ENCODE assay signal across 29 cellular contexts in genomic region chr11:75894036-75894585, GRCh38.
DNase-seq lines count a peak whose midpoint lies in the region; ATAC-seq, FAIRE-seq and TF ChIP-seq lines count a peak whose summit lies in the region.
"Had no signal": no experiment of that assay in that cellular context is flagged by ENCODE, and none has a peak within 500 bp of the region (broad histone marks: within the 10 kb centered on the region; RNA-seq: fewer than 3 reads in every experiment).

No MANE protein-coding gene starts in this region.

- H3K36me3 Mint-ChIP-seq in dendritic cell treated with granulocyte-macrophage colony-stimulating factor and Interleukin-4, amounts not matched to agents 40 ng/mL and 50 ng/mL, for 4 days (ENCODE audit: low read depth): peaks cover 59% of the 10 kb centered on the region
- peaks cover 3 to 26% (median 6%) of the 10 kb centered on the region in 5 donors for H3K36me3 Mint-ChIP-seq in naive thymus-derived CD4-positive, alpha-beta T cell
- H3K36me3 Mint-ChIP-seq: natural killer cell had no signal

- H3K27ac ChIP-seq in HepG2 (ENCODE audit: extremely low read length, insufficient read depth, low read length): no peak overlapping the region
- no peak overlapping the region for H3K27ac ChIP-seq in naive thymus-derived CD4-positive, alpha-beta T cell (ENCODE audit: low read depth, low read length)
- H3K27ac ChIP-seq: cardiac muscle cell, gastroesophageal sphincter, GM23248, lower lobe of right lung, RWPE1, testis had no signal

- peaks cover 11 to 13% of the 10 kb centered on the region in 2 experiments; a peak in 4 of 5 replicates for H3K36me3 ChIP-seq in HepG2 (replicated peaks in 1 of 2; ENCODE audit: control insufficient read depth in 1 of 2, insufficient read depth in 2 of 2, low read length in 2 of 2)
- peaks cover 0 to 13% (median 4%) of the 10 kb centered on the region in 3 experiments for H3K36me3 ChIP-seq in naive thymus-derived CD4-positive, alpha-beta T cell (ENCODE audit: control insufficient read depth in 2 of 3, insufficient read depth in 3 of 3, low read length in 3 of 3)
- H3K36me3 ChIP-seq: cardiac muscle cell had no signal

- peak overlapping the region; percentile 61 for H3K27ac Mint-ChIP-seq in dendritic cell treated with granulocyte-macrophage colony-stimulating factor and Interleukin-4, amounts not matched to agents 40 ng/mL and 50 ng/mL, for 4 days
- peak overlapping the region in 1 of 9 donors; percentile 8 for H3K27ac Mint-ChIP-seq in naive thymus-derived CD4-positive, alpha-beta T cell
- H3K27ac Mint-ChIP-seq: CD4-positive, alpha-beta T cell; natural killer cell had no signal

- TF ChIP-seq EP300 in HepG2 (IDR thresholded peaks at IDR 0.05; ENCODE audit: low read depth in 2 of 2, low read length in 2 of 2) (no peak), HepG2 (CRISPR knock-in tag; IDR thresholded peaks at IDR 0.05; ENCODE audit: borderline replicate concordance) (no peak)

- no peaks in the 10 kb centered on the region for H3K9me3 Mint-ChIP-seq in dendritic cell treated with granulocyte-macrophage colony-stimulating factor and Interleukin-4, amounts not matched to agents 40 ng/mL and 50 ng/mL, for 4 days
- no peaks in the 10 kb centered on the region for H3K9me3 Mint-ChIP-seq in naive thymus-derived CD4-positive, alpha-beta T cell
- H3K9me3 Mint-ChIP-seq: CD4-positive, alpha-beta T cell; natural killer cell had no signal

- H3K79me2 ChIP-seq in HepG2 (ENCODE audit: insufficient read depth, low read length): no peaks in the 10 kb centered on the region

- TF ChIP-seq RAD21 in HepG2 (CRISPR knock-in tag; IDR thresholded peaks at IDR 0.05): no peak

- ATAC-seq in activated CD4-positive, CD25-positive, alpha-beta regulatory T cell treated with anti-CD3 and anti-CD28 coated beads, Interleukin-2, amount 50 U/mL, for 24 hours: peak; percentile 61 to 64
- no peak for ATAC-seq in HepG2
- no peak for ATAC-seq in naive thymus-derived CD4-positive, alpha-beta T cell
- ATAC-seq: gastroesophageal sphincter, lower lobe of right lung, natural killer cell had no signal

- H3K4me3 Mint-ChIP-seq in dendritic cell treated with granulocyte-macrophage colony-stimulating factor and Interleukin-4, amounts not matched to agents 40 ng/mL and 50 ng/mL, for 4 days: no peak overlapping the region
- H3K4me3 Mint-ChIP-seq in naive thymus-derived CD4-positive, alpha-beta T cell: no peak overlapping the region
- H3K4me3 Mint-ChIP-seq: CD4-positive, alpha-beta T cell; natural killer cell had no signal

- no peak for TF ChIP-seq POLR2A in HepG2 (IDR thresholded peaks at IDR 0.05; ENCODE audit: insufficient read depth in 1 of 2, low read depth in 2 of 2, low read length in 2 of 2)

- POLR2A ChIA-PET in HepG2 (lab: Yijun Ruan, JAX): no interaction called here
- POLR2A ChIA-PET in naive thymus-derived CD4-positive, alpha-beta T cell (lab: Charles Lee): no interaction called here

- no peak for FAIRE-seq in HepG2 (lab: Jason Lieb, UNC)
- FAIRE-seq: A204.1, astrocyte, colon, D721Med had no signal

- CTCF ChIA-PET in HepG2 (lab: Yijun Ruan, JAX; ENCODE audit: low intra/inter-chr PET ratio, low total read pairs): no interaction called here
- CTCF ChIA-PET in naive thymus-derived CD4-positive, alpha-beta T cell (lab: Charles Lee): interaction anchor here (0.6 to 1.5 kb wide), 4 partner anchors 8 to 425 kb away, joined by 3 read pairs; no protein-coding TSS in a partner anchor

- no peaks in the 10 kb centered on the region for H3K27me3 ChIP-seq in HepG2 (ENCODE audit: control insufficient read depth in 1 of 2, insufficient read depth in 2 of 2, low read length in 2 of 2)
- no peaks in the 10 kb centered on the region for H3K27me3 ChIP-seq in naive thymus-derived CD4-positive, alpha-beta T cell (ENCODE audit: control insufficient read depth in 2 of 2, insufficient read depth in 2 of 2, low read length in 2 of 2)
- H3K27me3 ChIP-seq: cardiac muscle cell, gastroesophageal sphincter, testis had no signal

- no peak for TF ChIP-seq CTCF in HepG2 (CRISPR knock-in tag; IDR thresholded peaks at IDR 0.05)

- intact Hi-C loops in dendritic cell treated with granulocyte-macrophage colony-stimulating factor and Interleukin-4, amounts not matched to agents 40 ng/mL and 50 ng/mL, for 4 days (cut with micrococcal nuclease): loop anchor here (10.0 kb wide), 1 partner anchor 421 kb away; no protein-coding TSS in a partner anchor
- intact Hi-C loops in HepG2 (cut with micrococcal nuclease; ENCODE audit: unreplicated experiment): loop anchor here (10.0 kb wide), 1 partner anchor 341 kb away; no protein-coding TSS in a partner anchor
- intact Hi-C loops in naive thymus-derived CD4-positive, alpha-beta T cell (cut with micrococcal nuclease): no loop called here

- no peaks in the 10 kb centered on the region for H3K27me3 Mint-ChIP-seq in dendritic cell treated with granulocyte-macrophage colony-stimulating factor and Interleukin-4, amounts not matched to agents 40 ng/mL and 50 ng/mL, for 4 days
- no peaks in the 10 kb centered on the region for H3K27me3 Mint-ChIP-seq in naive thymus-derived CD4-positive, alpha-beta T cell
- H3K27me3 Mint-ChIP-seq: CD4-positive, alpha-beta T cell had no signal

- no peak for DNase-seq in activated CD4-positive, CD25-positive, alpha-beta regulatory T cell (lab: John Stamatoyannopoulos, UW)
- peak; percentile 12 for DNase-seq in stimulated activated CD4-positive, alpha-beta T cell treated with anti-CD3 and anti-CD28 coated beads, Interleukin-15, amount 100 ng/mL, for 24 hours
- no peak for DNase-seq in stimulated activated CD4-positive, alpha-beta T cell treated with anti-CD3 and anti-CD28 coated beads, Interleukin-2, amount 100 ng/mL, for 24 hours
- DNase-seq in HepG2 (ENCODE audit: low spot score) (no peak), hippocampal formation (lab: John Stamatoyannopoulos, UW) (no peak)
- DNase-seq in naive thymus-derived CD4-positive, alpha-beta T cell: no peak
- DNase-seq: CD4-positive, alpha-beta T cell; effector CD4-positive, alpha-beta T cell; GM23248; lower lobe of right lung; natural killer cell; NCI-H1105; NCI-H187 treated with DMSO at 0.1 percent for 48 hours; NCI-H2171; NCI-H510A treated with DMSO at 0.1 percent for 48 hours; OCI-M1; stimulated activated CD4-positive, alpha-beta T cell treated with anti-CD3 and anti-CD28 coated beads, Interleukin-4, amount 100 ng/mL, for 4 hours; stimulated activated naive CD4-positive, alpha-beta T cell; T-helper 1 cell; testis had no signal

- H4K20me1 ChIP-seq in HepG2 (ENCODE audit: insufficient read depth, low read length): peaks cover 4% of the 10 kb centered on the region; the same call in 1 of the 2 replicates

- BruUV-seq in HepG2 (replicated peaks; lab: Mats Ljungman, UMichigan): no TSS peak

- H3K9me3 ChIP-seq in HepG2 (ENCODE audit: low read length): no peaks in the 10 kb centered on the region
- no peaks in the 10 kb centered on the region for H3K9me3 ChIP-seq in naive thymus-derived CD4-positive, alpha-beta T cell (ENCODE audit: control insufficient read depth in 2 of 3, low read length in 3 of 3)
- H3K9me3 ChIP-seq: gastroesophageal sphincter, lower lobe of right lung, testis had no signal

- in situ Hi-C loops in HepG2 (cut with HindIII; ENCODE audit: extremely low pct_ligation_motif_present, low pct_unique_long_range_greater_than_20kb): no loop called here

- H3K4me2 ChIP-seq in HepG2 (ENCODE audit: low read depth, low read length): no peak overlapping the region

- peaks cover 69% of the 10 kb centered on the region for H3K4me1 Mint-ChIP-seq in dendritic cell treated with granulocyte-macrophage colony-stimulating factor and Interleukin-4, amounts not matched to agents 40 ng/mL and 50 ng/mL, for 4 days (ENCODE audit: low read depth)
- H3K4me1 Mint-ChIP-seq in naive thymus-derived CD4-positive, alpha-beta T cell: peaks cover 9 to 21% (median 12%) of the 10 kb centered on the region in 7 donors

- 0 out of 2 replicates have a peak, but pooled peaks cover 6% of the 10 kb centered on the region for H3K4me1 ChIP-seq in HepG2 (ENCODE audit: insufficient read depth, low read length)
- H3K4me1 ChIP-seq in naive thymus-derived CD4-positive, alpha-beta T cell (ENCODE audit: control insufficient read depth in 2 of 2, insufficient read depth in 2 of 2, low read length in 2 of 2): no peaks in the 10 kb centered on the region
- H3K4me1 ChIP-seq: testis had no signal

- 96% methylated on average over 3 of the region's 3 CpGs for WGBS in HepG2 (ENCODE audit: low lambda C conversion rate)

- no peak overlapping the region for H3K9ac ChIP-seq in HepG2 (ENCODE audit: insufficient read depth, low read depth, low read length)
- H3K9ac ChIP-seq: GM23248 had no signal

- no peak overlapping the region for H3K4me3 ChIP-seq in HepG2 (replicated peaks in 1 of 3; ENCODE audit: insufficient read depth in 1 of 3, low read depth in 2 of 3, low read length in 3 of 3)
- no peak overlapping the region for H3K4me3 ChIP-seq in naive thymus-derived CD4-positive, alpha-beta T cell (ENCODE audit: low read length)
- H3K4me3 ChIP-seq: cardiac muscle cell, gastroesophageal sphincter, GM23248, lower lobe of right lung, testis had no signal

- H2AFZ ChIP-seq in HepG2 (ENCODE audit: low read length): no peak overlapping the region
- H2AFZ ChIP-seq: GM23248 had no signal

TF ChIP-seq in HepG2, 621 proteins besides CTCF, POLR2A, EP300 and RAD21:
- TF ChIP-seq CCAR2 (optimal IDR thresholded peaks at IDR 0.05; ENCODE audit: low read depth, low read length) (no peak), ZC3H4 (CRISPR knock-in tag; IDR thresholded peaks at IDR 0.05; ENCODE audit: borderline replicate concordance) (no peak), ZNF251 (CRISPR knock-in tag; IDR thresholded peaks at IDR 0.05) (no peak), SOX13 (IDR thresholded peaks at IDR 0.05) (no peak), SOX13 (CRISPR knock-in tag; conservative IDR thresholded peaks at IDR 0.05 in 1 of 2, IDR thresholded peaks at IDR 0.05 in 1 of 2) (no peak), TP53 (CRISPR knock-in tag; conservative IDR thresholded peaks at IDR 0.05) (no peak), SMAD1 (CRISPR knock-in tag; IDR thresholded peaks at IDR 0.05; ENCODE audit: borderline replicate concordance, low read depth) (no peak), ZNF446 (CRISPR knock-in tag; IDR thresholded peaks at IDR 0.05) (no peak), SIN3B (IDR thresholded peaks at IDR 0.05; ENCODE audit: low read length) (no peak), ASH2L (IDR thresholded peaks at IDR 0.05; ENCODE audit: insufficient read length, low read depth, low read length) (no peak), SMAD9 (CRISPR knock-in tag; IDR thresholded peaks at IDR 0.05) (no peak), RFX3 (CRISPR knock-in tag; IDR thresholded peaks at IDR 0.05) (no peak), ZNF570 (CRISPR knock-in tag; IDR thresholded peaks at IDR 0.05; ENCODE audit: borderline replicate concordance) (no peak), ZNF207 (IDR thresholded peaks at IDR 0.05; ENCODE audit: borderline replicate concordance) (no peak), ZNF335 (CRISPR knock-in tag; IDR thresholded peaks at IDR 0.05) (no peak), ZNF510 (CRISPR knock-in tag; IDR thresholded peaks at IDR 0.05; ENCODE audit: low read depth) (no peak), NCOA5 (CRISPR knock-in tag; IDR thresholded peaks at IDR 0.05) (no peak)

Comparison
In these comparisons a context has a peak if more than half of its experiments do, and no peak if none do; other contexts are left out.
1. ATAC-seq: peak in activated CD4-positive, CD25-positive, alpha-beta regulatory T cell treated with anti-CD3 and anti-CD28 coated beads, Interleukin-2, amount 50 U/mL, for 24 hours (2 of 2); none in HepG2 (single experiment) and naive thymus-derived CD4-positive, alpha-beta T cell (single experiment).
2. intact Hi-C loops: an anchor here in dendritic cell treated with granulocyte-macrophage colony-stimulating factor and Interleukin-4, amounts not matched to agents 40 ng/mL and 50 ng/mL, for 4 days (10.0 kb wide) and HepG2 (10.0 kb wide); none called in naive thymus-derived CD4-positive, alpha-beta T cell.